In genomic region chr1:155134858-155135415, GRCh38 we compare ENCODE assay signal across 2 cellular contexts.
TF ChIP-seq lines count a peak whose summit lies in the region.

No MANE protein-coding gene starts in this region.

TF ChIP-seq in GM23338, 12 proteins besides CTCF, POLR2A, EP300 and RAD21:
- TF ChIP-seq ETS1 (IDR thresholded peaks at IDR 0.05), result no peak
- TF ChIP-seq EZH2phosphoT487 (IDR thresholded peaks at IDR 0.05; ENCODE audit: unreplicated experiment), result no peak
- TF ChIP-seq EZH2 (IDR thresholded peaks at IDR 0.05; ENCODE audit: low read depth, unreplicated experiment), result no peak
- TF ChIP-seq ZNF462 (CRISPR knock-in tag; IDR thresholded peaks at IDR 0.05), result no peak
- no peak for TF ChIP-seq POLR2AphosphoS5 (IDR thresholded peaks at IDR 0.05; ENCODE audit: low read depth)
- TF ChIP-seq NANOG (IDR thresholded peaks at IDR 0.05; ENCODE audit: borderline replicate concordance), result no peak
- TF ChIP-seq CREB1 (CRISPR knock-in tag; IDR thresholded peaks at IDR 0.05; ENCODE audit: low read depth), result no peak
- no peak for TF ChIP-seq ZNF114 (CRISPR knock-in tag; IDR thresholded peaks at IDR 0.05)
- TF ChIP-seq ZNF331 (CRISPR knock-in tag; IDR thresholded peaks at IDR 0.05; ENCODE audit: low read depth), result no peak

TF ChIP-seq in H1, 55 proteins besides CTCF, POLR2A, EP300 and RAD21:
- TF ChIP-seq RNF2 (IDR thresholded peaks at IDR 0.05; ENCODE audit: borderline replicate concordance, low read depth, low read length, missing control alignments, poor library complexity, severe bottlenecking), result no peak
- TF ChIP-seq SP1 (IDR thresholded peaks at IDR 0.05; ENCODE audit: low read depth, low read length), result no peak
- TF ChIP-seq SAP30 (IDR thresholded peaks at IDR 0.05; ENCODE audit: insufficient read depth, insufficient replicate concordance, low read length), result peak; percentile 72
- TF ChIP-seq SIN3A (conservative IDR thresholded peaks at IDR 0.05 in 1 of 2, IDR thresholded peaks at IDR 0.05 in 1 of 2; ENCODE audit: low read depth in 1 of 2, low read length in 2 of 2), result peak in 1 of 2 experiments; percentile 40; a peak in 2 of 4 replicates
